ENCODE assay signal across 8 cellular contexts in genomic region chr10:119029613-119030420, GRCh38. TPM values are rescaled to one million over a fixed set of nuclear protein-coding genes. Genes with fewer than 3 reads are reported as not detected.
DNase-seq lines count a peak whose midpoint lies in the region; ATAC-seq and TF ChIP-seq lines count a peak whose summit lies in the region.

Gene NANOS1, plus strand, starts transcription at chr10:119029714. Its CDS starts 88 bp downstream, at chr10:119029802.

- no peaks in the 10 kb centered on the region for H3K27me3 ChIP-seq in mesendoderm (ENCODE audit: insufficient read depth, low read length, poor library complexity)

- H3K79me1 ChIP-seq in mesendoderm (ENCODE audit: low read length), result peaks cover 4% of the 10 kb centered on the region

- ATAC-seq in activated CD4-positive, CD25-positive, alpha-beta regulatory T cell treated with anti-CD3 and anti-CD28 coated beads, Interleukin-2, amount 50 U/mL, for 24 hours, result peak; percentile 18 to 22
- ATAC-seq in HG02981 (IDR thresholded peaks at IDR 0.05; ENCODE audit: unreplicated experiment), result peak; percentile 24

- no peak for DNase-seq in activated CD4-positive, CD25-positive, alpha-beta regulatory T cell (lab: John Stamatoyannopoulos, UW)
- DNase-seq in SK-N-DZ (ENCODE audit: low spot score) (peak; percentile 51), choroid plexus epithelial cell (ENCODE audit: low read depth) (peak; percentile 32), mesendoderm (peak; percentile 59), SIG-M5 treated with dmso at 0.1 percent for 504 hours (lab: John Stamatoyannopoulos, UW; ENCODE audit: unreplicated experiment) (no peak)

- TF ChIP-seq CTCF in choroid plexus epithelial cell (conservative IDR thresholded peaks at IDR 0.05; ENCODE audit: low read depth, low read length), result no peak

- H3K27ac ChIP-seq in mesendoderm (ENCODE audit: low read depth, low read length), result peak within 1 kb of the TSS; percentile 3
- peak within 1 kb of the TSS; percentile 72 for H3K27ac ChIP-seq in temporal lobe (ENCODE audit: low read depth, low read length)

- H3K36me3 ChIP-seq in mesendoderm (ENCODE audit: control insufficient read depth, insufficient read depth, low read length), result peaks cover 5% of the 10 kb centered on the region

- no peak within 1 kb of the TSS for H3K18ac ChIP-seq in mesendoderm (ENCODE audit: low read length)

- peak within 1 kb of the TSS; percentile 75 for H3K56ac ChIP-seq in mesendoderm (ENCODE audit: low read length)

- H4K5ac ChIP-seq in mesendoderm (ENCODE audit: low read length), result no peak within 1 kb of the TSS

- no peaks in the 10 kb centered on the region for H3K4me1 ChIP-seq in mesendoderm (ENCODE audit: control insufficient read depth, low read depth, low read length)

- H2BK5ac ChIP-seq in mesendoderm (ENCODE audit: low read length), result no peak within 1 kb of the TSS

- WGBS in mesendoderm (ENCODE audit: extremely low coverage, insufficient coverage, low lambda C conversion rate), result no CpG with 5 or more reads among the region's 136 CpGs

- no peak within 1 kb of the TSS for H2BK15ac ChIP-seq in mesendoderm (replicated peaks; ENCODE audit: low read depth)

- peak within 1 kb of the TSS; percentile 50 for H3K9ac ChIP-seq in mesendoderm (ENCODE audit: low read length)

- H3K4ac ChIP-seq in mesendoderm (ENCODE audit: low read depth, low read length), result no peak within 1 kb of the TSS

- H3K23ac ChIP-seq in mesendoderm (ENCODE audit: low read length), result no peak within 1 kb of the TSS

- H3K4me3 ChIP-seq in choroid plexus epithelial cell (ENCODE audit: low read depth, low read length), result peak within 1 kb of the TSS; percentile 57
- H3K4me3 ChIP-seq in mesendoderm (ENCODE audit: low read length), result no peak within 1 kb of the TSS

- no peak within 1 kb of the TSS for H4K8ac ChIP-seq in mesendoderm (ENCODE audit: low read depth, low read length)

- H3K4me2 ChIP-seq in mesendoderm (ENCODE audit: low read length), result peak within 1 kb of the TSS; percentile 63

- no peak within 1 kb of the TSS for H2AK5ac ChIP-seq in mesendoderm (ENCODE audit: low read length)

- H2BK120ac ChIP-seq in mesendoderm (ENCODE audit: low read depth, low read length), result no peak within 1 kb of the TSS

- H3K79me2 ChIP-seq in mesendoderm (ENCODE audit: control insufficient read depth, insufficient read depth, low read length), result no peaks in the 10 kb centered on the region

RNA-seq across cellular contexts. Expression of gene NANOS1, which starts in this region (rescaled TPM):
- polyA plus RNA-seq in SK-N-DZ (2014; cell fraction: cytosol; rRNA removed), result 21.7 and 25.9 TPM in 2 replicates
- 10.3 and 11.4 TPM in 2 replicates for polyA plus RNA-seq in SK-N-DZ (2014; cell fraction: nucleus; rRNA removed)
- polyA plus RNA-seq in mesendoderm (2013, experiment 1 of 2), result 4.6 TPM
- polyA plus RNA-seq in mesendoderm (2013, experiment 2 of 2), result 5.0 TPM
- 5.2 TPM for total RNA-seq in temporal lobe

Comparison
In these comparisons a context has a peak if more than half of its experiments do, and no peak if none do; other contexts are left out.
1. DNase-seq: peak in SK-N-DZ (single experiment), choroid plexus epithelial cell (single experiment) and mesendoderm (single experiment); none in activated CD4-positive, CD25-positive, alpha-beta regulatory T cell (0 of 4) and SIG-M5 treated with dmso at 0.1 percent for 504 hours (single experiment).